In the genomic region with DNA sequence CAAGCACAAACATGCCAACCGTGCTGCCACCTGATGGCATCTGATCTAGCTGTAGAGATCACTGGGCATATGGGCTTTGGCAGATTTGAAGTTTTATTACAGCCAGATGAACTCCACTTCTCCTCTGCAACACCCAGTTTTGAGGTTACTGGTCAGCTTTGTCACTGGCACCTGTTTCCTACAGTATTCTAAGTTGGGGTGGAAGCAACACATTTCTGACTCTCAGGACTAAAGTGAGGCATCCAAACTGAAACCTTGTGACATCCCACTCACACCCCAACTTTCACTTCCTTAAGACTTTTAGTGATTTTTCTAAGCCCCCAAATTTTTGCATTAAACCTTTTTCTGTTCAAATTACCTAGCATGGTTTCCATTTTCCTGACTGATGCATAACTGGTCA, we compare ENCODE assay signal across 1 cellular context.
TF ChIP-seq lines count a peak whose summit lies in the region.

No MANE protein-coding gene starts in this region.

TF ChIP-seq in GM12878, 131 proteins besides CTCF, POLR2A, EP300 and RAD21 (continued from another document):
- TF ChIP-seq, protein P1, sequence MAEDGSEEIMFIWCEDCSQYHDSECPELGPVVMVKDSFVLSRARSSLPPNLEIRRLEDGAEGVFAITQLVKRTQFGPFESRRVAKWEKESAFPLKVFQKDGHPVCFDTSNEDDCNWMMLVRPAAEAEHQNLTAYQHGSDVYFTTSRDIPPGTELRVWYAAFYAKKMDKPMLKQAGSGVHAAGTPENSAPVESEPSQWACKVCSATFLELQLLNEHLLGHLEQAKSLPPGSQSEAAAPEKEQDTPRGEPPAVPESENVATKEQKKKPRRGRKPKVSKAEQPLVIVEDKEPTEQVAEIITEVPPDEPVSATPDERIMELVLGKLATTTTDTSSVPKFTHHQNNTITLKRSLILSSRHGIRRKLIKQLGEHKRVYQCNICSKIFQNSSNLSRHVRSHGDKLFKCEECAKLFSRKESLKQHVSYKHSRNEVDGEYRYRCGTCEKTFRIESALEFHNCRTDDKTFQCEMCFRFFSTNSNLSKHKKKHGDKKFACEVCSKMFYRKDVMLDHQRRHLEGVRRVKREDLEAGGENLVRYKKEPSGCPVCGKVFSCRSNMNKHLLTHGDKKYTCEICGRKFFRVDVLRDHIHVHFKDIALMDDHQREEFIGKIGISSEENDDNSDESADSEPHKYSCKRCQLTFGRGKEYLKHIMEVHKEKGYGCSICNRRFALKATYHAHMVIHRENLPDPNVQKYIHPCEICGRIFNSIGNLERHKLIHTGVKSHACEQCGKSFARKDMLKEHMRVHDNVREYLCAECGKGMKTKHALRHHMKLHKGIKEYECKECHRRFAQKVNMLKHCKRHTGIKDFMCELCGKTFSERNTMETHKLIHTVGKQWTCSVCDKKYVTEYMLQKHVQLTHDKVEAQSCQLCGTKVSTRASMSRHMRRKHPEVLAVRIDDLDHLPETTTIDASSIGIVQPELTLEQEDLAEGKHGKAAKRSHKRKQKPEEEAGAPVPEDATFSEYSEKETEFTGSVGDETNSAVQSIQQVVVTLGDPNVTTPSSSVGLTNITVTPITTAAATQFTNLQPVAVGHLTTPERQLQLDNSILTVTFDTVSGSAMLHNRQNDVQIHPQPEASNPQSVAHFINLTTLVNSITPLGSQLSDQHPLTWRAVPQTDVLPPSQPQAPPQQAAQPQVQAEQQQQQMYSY (CRISPR knock-in tag; IDR thresholded peaks at IDR 0.05) = no peak
- TF ChIP-seq, protein P2, sequence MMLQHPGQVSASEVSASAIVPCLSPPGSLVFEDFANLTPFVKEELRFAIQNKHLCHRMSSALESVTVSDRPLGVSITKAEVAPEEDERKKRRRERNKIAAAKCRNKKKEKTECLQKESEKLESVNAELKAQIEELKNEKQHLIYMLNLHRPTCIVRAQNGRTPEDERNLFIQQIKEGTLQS (IDR thresholded peaks at IDR 0.05; ENCODE audit: borderline replicate concordance, extremely low read depth, low read depth, low read length) = no peak
- TF ChIP-seq, protein P3, sequence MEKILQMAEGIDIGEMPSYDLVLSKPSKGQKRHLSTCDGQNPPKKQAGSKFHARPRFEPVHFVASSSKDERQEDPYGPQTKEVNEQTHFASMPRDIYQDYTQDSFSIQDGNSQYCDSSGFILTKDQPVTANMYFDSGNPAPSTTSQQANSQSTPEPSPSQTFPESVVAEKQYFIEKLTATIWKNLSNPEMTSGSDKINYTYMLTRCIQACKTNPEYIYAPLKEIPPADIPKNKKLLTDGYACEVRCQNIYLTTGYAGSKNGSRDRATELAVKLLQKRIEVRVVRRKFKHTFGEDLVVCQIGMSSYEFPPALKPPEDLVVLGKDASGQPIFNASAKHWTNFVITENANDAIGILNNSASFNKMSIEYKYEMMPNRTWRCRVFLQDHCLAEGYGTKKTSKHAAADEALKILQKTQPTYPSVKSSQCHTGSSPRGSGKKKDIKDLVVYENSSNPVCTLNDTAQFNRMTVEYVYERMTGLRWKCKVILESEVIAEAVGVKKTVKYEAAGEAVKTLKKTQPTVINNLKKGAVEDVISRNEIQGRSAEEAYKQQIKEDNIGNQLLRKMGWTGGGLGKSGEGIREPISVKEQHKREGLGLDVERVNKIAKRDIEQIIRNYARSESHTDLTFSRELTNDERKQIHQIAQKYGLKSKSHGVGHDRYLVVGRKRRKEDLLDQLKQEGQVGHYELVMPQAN (conservative IDR thresholded peaks at IDR 0.05) = no peak
- TF ChIP-seq MEF2A (IDR thresholded peaks at IDR 0.05; ENCODE audit: insufficient read depth, low read depth, low read length) (peak; percentile 64; the same call in 1 of the 2 replicates), DPF2 (IDR thresholded peaks at IDR 0.05) (peak; percentile 55; the same call in 1 of the 2 replicates), JUNB (IDR thresholded peaks at IDR 0.05) (peak; percentile 75), BHLHE40 (IDR thresholded peaks at IDR 0.05; ENCODE audit: borderline replicate concordance in 1 of 2, low read depth in 2 of 2, low read length in 1 of 2) (no peak; a peak in 1 of 4 replicates), PML (IDR thresholded peaks at IDR 0.05; ENCODE audit: low read length) (0 out of 2 replicates have a peak, but pooled peaks have one; percentile 33), KDM1A (IDR thresholded peaks at IDR 0.05; ENCODE audit: borderline replicate concordance) (no peak), NRF1 (conservative IDR thresholded peaks at IDR 0.05; ENCODE audit: low read depth, low read length) (no peak), CBFB (IDR thresholded peaks at IDR 0.05; ENCODE audit: low read depth) (peak; percentile 69; the same call in 1 of the 2 replicates), IKZF2 (IDR thresholded peaks at IDR 0.05) (peak; percentile 45 to 54; a peak in 3 of 4 replicates), ATF7 (IDR thresholded peaks at IDR 0.05; ENCODE audit: low read depth) (peak; percentile 14; the same call in 1 of the 2 replicates), FOXM1 (IDR thresholded peaks at IDR 0.05; ENCODE audit: low read depth, low read length) (peak; percentile 94; the same call in 1 of the 2 replicates), SUPT20H (IDR thresholded peaks at IDR 0.05; ENCODE audit: borderline replicate concordance, control insufficient read depth, low read depth, low read length) (no peak), SIN3A (IDR thresholded peaks at IDR 0.05; ENCODE audit: low read depth, low read length) (no peak), PAX5 (IDR thresholded peaks at IDR 0.05; ENCODE audit: borderline replicate concordance, low read depth, low read length) (peak; percentile 66; the same call in 1 of the 2 replicates), ZNF384 (IDR thresholded peaks at IDR 0.05; ENCODE audit: borderline replicate concordance, low read depth, low read length) (no peak), NFYA (IDR thresholded peaks at IDR 0.05; ENCODE audit: borderline replicate concordance, low read depth, low read length) (no peak), RUNX3 (IDR thresholded peaks at IDR 0.05; ENCODE audit: low read length) (peak; percentile 86), NFIC (IDR thresholded peaks at IDR 0.05; ENCODE audit: low read depth, low read length) (peak; percentile 91), POLR2AphosphoS5 (IDR thresholded peaks at IDR 0.05; ENCODE audit: low read length) (no peak), GABPA (IDR thresholded peaks at IDR 0.05; ENCODE audit: low read depth) (peak; percentile 50; the same call in 1 of the 2 replicates), TCF3 (IDR thresholded peaks at IDR 0.05; ENCODE audit: borderline replicate concordance, insufficient read depth, low read depth, low read length) (0 out of 2 replicates have a peak, but pooled peaks have one; percentile 37), IKZF1 (conservative IDR thresholded peaks at IDR 0.05) (peak; percentile 30; the same call in 1 of the 2 replicates)
- TF ChIP-seq, protein P4, sequence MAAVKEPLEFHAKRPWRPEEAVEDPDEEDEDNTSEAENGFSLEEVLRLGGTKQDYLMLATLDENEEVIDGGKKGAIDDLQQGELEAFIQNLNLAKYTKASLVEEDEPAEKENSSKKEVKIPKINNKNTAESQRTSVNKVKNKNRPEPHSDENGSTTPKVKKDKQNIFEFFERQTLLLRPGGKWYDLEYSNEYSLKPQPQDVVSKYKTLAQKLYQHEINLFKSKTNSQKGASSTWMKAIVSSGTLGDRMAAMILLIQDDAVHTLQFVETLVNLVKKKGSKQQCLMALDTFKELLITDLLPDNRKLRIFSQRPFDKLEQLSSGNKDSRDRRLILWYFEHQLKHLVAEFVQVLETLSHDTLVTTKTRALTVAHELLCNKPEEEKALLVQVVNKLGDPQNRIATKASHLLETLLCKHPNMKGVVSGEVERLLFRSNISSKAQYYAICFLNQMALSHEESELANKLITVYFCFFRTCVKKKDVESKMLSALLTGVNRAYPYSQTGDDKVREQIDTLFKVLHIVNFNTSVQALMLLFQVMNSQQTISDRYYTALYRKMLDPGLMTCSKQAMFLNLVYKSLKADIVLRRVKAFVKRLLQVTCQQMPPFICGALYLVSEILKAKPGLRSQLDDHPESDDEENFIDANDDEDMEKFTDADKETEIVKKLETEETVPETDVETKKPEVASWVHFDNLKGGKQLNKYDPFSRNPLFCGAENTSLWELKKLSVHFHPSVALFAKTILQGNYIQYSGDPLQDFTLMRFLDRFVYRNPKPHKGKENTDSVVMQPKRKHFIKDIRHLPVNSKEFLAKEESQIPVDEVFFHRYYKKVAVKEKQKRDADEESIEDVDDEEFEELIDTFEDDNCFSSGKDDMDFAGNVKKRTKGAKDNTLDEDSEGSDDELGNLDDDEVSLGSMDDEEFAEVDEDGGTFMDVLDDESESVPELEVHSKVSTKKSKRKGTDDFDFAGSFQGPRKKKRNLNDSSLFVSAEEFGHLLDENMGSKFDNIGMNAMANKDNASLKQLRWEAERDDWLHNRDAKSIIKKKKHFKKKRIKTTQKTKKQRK (IDR thresholded peaks at IDR 0.05; ENCODE audit: low read depth, low read length) = no peak
- TF ChIP-seq, protein P5, sequence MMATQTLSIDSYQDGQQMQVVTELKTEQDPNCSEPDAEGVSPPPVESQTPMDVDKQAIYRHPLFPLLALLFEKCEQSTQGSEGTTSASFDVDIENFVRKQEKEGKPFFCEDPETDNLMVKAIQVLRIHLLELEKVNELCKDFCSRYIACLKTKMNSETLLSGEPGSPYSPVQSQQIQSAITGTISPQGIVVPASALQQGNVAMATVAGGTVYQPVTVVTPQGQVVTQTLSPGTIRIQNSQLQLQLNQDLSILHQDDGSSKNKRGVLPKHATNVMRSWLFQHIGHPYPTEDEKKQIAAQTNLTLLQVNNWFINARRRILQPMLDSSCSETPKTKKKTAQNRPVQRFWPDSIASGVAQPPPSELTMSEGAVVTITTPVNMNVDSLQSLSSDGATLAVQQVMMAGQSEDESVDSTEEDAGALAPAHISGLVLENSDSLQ (IDR thresholded peaks at IDR 0.05) = no peak
- TF ChIP-seq, protein P6, sequence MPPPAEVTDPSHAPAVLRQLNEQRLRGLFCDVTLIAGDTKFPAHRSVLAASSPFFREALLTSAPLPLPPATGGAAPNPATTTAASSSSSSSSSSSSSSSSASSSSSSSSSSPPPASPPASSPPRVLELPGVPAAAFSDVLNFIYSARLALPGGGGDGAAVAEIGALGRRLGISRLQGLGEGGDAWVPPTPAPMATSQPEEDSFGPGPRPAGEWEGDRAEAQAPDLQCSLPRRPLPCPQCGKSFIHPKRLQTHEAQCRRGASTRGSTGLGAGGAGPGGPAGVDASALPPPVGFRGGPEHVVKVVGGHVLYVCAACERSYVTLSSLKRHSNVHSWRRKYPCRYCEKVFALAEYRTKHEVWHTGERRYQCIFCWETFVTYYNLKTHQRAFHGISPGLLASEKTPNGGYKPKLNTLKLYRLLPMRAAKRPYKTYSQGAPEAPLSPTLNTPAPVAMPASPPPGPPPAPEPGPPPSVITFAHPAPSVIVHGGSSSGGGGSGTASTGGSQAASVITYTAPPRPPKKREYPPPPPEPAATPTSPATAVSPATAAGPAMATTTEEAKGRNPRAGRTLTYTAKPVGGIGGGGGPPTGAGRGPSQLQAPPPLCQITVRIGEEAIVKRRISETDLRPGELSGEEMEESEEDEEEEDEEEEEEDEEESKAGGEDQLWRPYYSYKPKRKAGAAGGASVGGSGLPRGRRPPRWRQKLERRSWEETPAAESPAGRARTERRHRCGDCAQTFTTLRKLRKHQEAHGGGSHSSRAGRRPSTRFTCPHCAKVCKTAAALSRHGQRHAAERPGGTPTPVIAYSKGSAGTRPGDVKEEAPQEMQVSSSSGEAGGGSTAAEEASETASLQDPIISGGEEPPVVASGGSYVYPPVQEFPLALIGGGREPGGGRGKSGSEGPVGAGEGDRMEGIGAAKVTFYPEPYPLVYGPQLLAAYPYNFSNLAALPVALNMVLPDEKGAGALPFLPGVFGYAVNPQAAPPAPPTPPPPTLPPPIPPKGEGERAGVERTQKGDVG (CRISPR knock-in tag; IDR thresholded peaks at IDR 0.05) = no peak
- TF ChIP-seq, protein P7, sequence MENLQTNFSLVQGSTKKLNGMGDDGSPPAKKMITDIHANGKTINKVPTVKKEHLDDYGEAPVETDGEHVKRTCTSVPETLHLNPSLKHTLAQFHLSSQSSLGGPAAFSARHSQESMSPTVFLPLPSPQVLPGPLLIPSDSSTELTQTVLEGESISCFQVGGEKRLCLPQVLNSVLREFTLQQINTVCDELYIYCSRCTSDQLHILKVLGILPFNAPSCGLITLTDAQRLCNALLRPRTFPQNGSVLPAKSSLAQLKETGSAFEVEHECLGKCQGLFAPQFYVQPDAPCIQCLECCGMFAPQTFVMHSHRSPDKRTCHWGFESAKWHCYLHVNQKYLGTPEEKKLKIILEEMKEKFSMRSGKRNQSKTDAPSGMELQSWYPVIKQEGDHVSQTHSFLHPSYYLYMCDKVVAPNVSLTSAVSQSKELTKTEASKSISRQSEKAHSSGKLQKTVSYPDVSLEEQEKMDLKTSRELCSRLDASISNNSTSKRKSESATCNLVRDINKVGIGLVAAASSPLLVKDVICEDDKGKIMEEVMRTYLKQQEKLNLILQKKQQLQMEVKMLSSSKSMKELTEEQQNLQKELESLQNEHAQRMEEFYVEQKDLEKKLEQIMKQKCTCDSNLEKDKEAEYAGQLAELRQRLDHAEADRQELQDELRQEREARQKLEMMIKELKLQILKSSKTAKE (IDR thresholded peaks at IDR 0.05; ENCODE audit: low read depth, poor library complexity, severe bottlenecking) = no peak
